8 cellular contexts compared by ENCODE assay signal in the genomic region with DNA sequence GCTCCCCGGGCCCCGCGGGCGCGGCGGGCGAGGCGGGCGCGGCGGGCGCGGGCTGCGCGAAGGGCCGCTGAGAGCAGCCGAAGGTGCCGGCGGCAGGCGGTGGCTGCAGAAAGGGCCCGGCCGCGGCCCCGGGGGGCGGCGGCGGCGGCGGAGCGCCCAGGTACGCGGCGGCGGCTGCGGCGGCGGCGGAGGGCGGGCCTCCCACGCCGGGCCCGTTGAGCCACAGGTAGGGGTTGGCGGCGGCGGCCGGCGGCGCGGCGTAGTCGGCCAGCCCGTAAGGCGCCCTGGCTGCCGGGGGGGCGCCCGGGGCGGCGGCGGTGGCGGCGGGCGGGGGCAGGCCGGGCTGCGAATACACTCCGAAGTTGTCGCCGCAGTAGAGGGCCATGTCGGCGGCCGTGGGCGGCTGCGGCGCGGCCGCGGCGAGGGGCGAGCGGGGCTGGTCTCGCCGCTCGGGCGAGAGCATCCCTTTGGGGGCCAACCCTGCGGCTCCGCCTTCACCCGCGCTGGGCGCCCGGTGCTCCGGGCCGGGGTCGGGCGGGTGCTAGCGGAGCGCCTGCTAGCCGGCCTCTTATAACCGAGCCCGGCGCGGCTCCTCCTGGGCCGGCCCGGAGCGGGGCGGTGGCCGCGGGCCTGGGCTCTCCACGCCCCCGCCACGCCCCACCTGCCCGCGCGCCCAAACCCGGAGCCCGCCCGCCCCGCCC. TPM values are rescaled to one million over a fixed set of nuclear protein-coding genes. Genes with fewer than 3 reads are reported as not detected.
DNase-seq lines count a peak whose midpoint lies in the region; TF ChIP-seq lines count a peak whose summit lies in the region.

A gene (minus strand): TSS at position 543 of the 701 bp plus-strand sequence. CDS start 158 bp downstream, at position 385.

- in situ Hi-C loops in GM13977 (cut with MboI; ENCODE audit: low pct_unique_long_range_greater_than_20kb, low sequenced_read_pairs, unreplicated experiment) = no loop called here

- no peak within 1 kb of the TSS for H3K27ac ChIP-seq in coronary artery

- H3K27ac Mint-ChIP-seq in osteocyte (ENCODE audit: unreplicated experiment) = no peak within 1 kb of the TSS

- no peaks in the 10 kb centered on the region for H3K36me3 Mint-ChIP-seq in osteocyte (ENCODE audit: unreplicated experiment)

- TF ChIP-seq CTCF in GM13977 (IDR thresholded peaks at IDR 0.05; ENCODE audit: extremely low read depth, insufficient read depth, missing control alignments) (no peak), coronary artery (IDR thresholded peaks at IDR 0.05) (no peak), osteocyte (IDR thresholded peaks at IDR 0.05) (no peak)

- peak within 1 kb of the TSS; percentile 52 for H3K4me3 Mint-ChIP-seq in osteocyte (ENCODE audit: unreplicated experiment)

- DNase-seq in GM13977 (ENCODE audit: low spot score) = peak; percentile 40
- DNase-seq in NCI-H345 (lab: John Stamatoyannopoulos, UW) = peak; percentile 76
- no peak for DNase-seq in coronary artery (ENCODE audit: low spot score)
- DNase-seq in osteocyte (ENCODE audit: extremely low spot score, unreplicated experiment) = no peak
- DNase-seq in middle frontal gyrus (ENCODE audit: extremely low spot score, low spot score) = no peak
- DNase-seq in GM19240 (ENCODE audit: insufficient read length, low spot score) = no peak
- no peak for DNase-seq in EL
- no peak for DNase-seq in NCI-H2196 (lab: John Stamatoyannopoulos, UW; ENCODE audit: unreplicated experiment)

- H3K4me3 ChIP-seq in coronary artery = peak within 1 kb of the TSS; percentile 69

- H3K27me3 Mint-ChIP-seq in osteocyte (ENCODE audit: unreplicated experiment) = peaks cover 65% of the 10 kb centered on the region

- H3K9me3 Mint-ChIP-seq in osteocyte (ENCODE audit: unreplicated experiment) = no peaks in the 10 kb centered on the region

- H3K4me1 Mint-ChIP-seq in osteocyte (ENCODE audit: unreplicated experiment) = peaks cover 8% of the 10 kb centered on the region

RNA-seq across cellular contexts. Expression of the gene that starts here (rescaled TPM):
- total RNA-seq in osteocyte = not detected in 2 replicates

Comparison
In these comparisons a context has a peak if more than half of its experiments do, and no peak if none do; other contexts are left out.
1. DNase-seq: peak in GM13977 (single experiment) and NCI-H345 (single experiment); none in coronary artery (single experiment), osteocyte (single experiment), middle frontal gyrus (single experiment), GM19240 (single experiment), EL (single experiment) and NCI-H2196 (single experiment).